In genomic region chr10:74103560-74104248, GRCh38 we compare ENCODE assay signal across 8 cellular contexts. TPM values are rescaled to one million over a fixed set of nuclear protein-coding genes. Genes with fewer than 3 reads are reported as not detected.
A peak's percentile ranks its signal among the peaks of the same experiment; 100 is the strongest.
DNase-seq lines count a peak whose midpoint lies in the region; ATAC-seq, FAIRE-seq and TF ChIP-seq lines count a peak whose summit lies in the region.

No MANE protein-coding gene starts in this region.

- no TSS peak for BruUV-seq in IMR-90 (replicated peaks; lab: Mats Ljungman, UMichigan)

- H3K4me1 ChIP-seq in IMR-90 (ENCODE audit: control insufficient read depth, insufficient read depth, low read length) (no peaks in the 10 kb centered on the region), astrocyte (ENCODE audit: insufficient read depth, low read length) (no peaks in the 10 kb centered on the region)

- H2AK5ac ChIP-seq in IMR-90 (ENCODE audit: low read depth, low read length) = no peak overlapping the region

- H3K79me2 ChIP-seq in astrocyte (ENCODE audit: insufficient read depth, low read length) = peaks cover 59% of the 10 kb centered on the region

- H2BK120ac ChIP-seq in IMR-90 (ENCODE audit: low read depth, low read length) = no peak overlapping the region

- no peak overlapping the region for H2BK5ac ChIP-seq in IMR-90 (ENCODE audit: low read depth, low read length, poor library complexity, severe bottlenecking)

- no peak overlapping the region for H3K4me3 Mint-ChIP-seq in astrocyte (ENCODE audit: unreplicated experiment)

- no peak overlapping the region for H2BK15ac ChIP-seq in IMR-90 (ENCODE audit: low read depth, low read length)

- peaks cover 36% of the 10 kb centered on the region for H3K36me3 Mint-ChIP-seq in astrocyte (ENCODE audit: low read depth, unreplicated experiment)

- TF ChIP-seq RAD21 in IMR-90 (IDR thresholded peaks at IDR 0.05; ENCODE audit: low read length) = peak; percentile 42

- H3K14ac ChIP-seq in IMR-90 (replicated peaks; ENCODE audit: low read depth, low read length) = no peak overlapping the region

- peaks cover 16% of the 10 kb centered on the region; the same call in 1 of the 2 replicates for H4K20me1 ChIP-seq in IMR-90 (ENCODE audit: insufficient read depth, low read length)
- H4K20me1 ChIP-seq in astrocyte (ENCODE audit: insufficient read depth, low read length) = peaks cover 80% of the 10 kb centered on the region

- TF ChIP-seq POLR2A in IMR-90 (IDR thresholded peaks at IDR 0.05; ENCODE audit: low read depth, low read length) = no peak

- no peaks in the 10 kb centered on the region for H3K9me3 Mint-ChIP-seq in astrocyte (ENCODE audit: unreplicated experiment)

- POLR2A ChIA-PET in IMR-90 (lab: Charles Lee; ENCODE audit: unreplicated experiment) = no interaction called here

- H3K27me3 ChIP-seq in IMR-90 (ENCODE audit: control insufficient read depth, insufficient read depth, low read length) = no peaks in the 10 kb centered on the region
- H3K27me3 ChIP-seq in astrocyte (ENCODE audit: insufficient read depth, low read length) = no peaks in the 10 kb centered on the region

- no peak overlapping the region for H3K18ac ChIP-seq in IMR-90 (ENCODE audit: low read depth, low read length)

- no peak for FAIRE-seq in astrocyte (lab: Jason Lieb, UNC)

- H3K23ac ChIP-seq in IMR-90 (ENCODE audit: low read depth, low read length) = no peak overlapping the region

- no peak overlapping the region for H3K4me2 ChIP-seq in IMR-90 (ENCODE audit: low read depth, low read length)
- no peak overlapping the region for H3K4me2 ChIP-seq in astrocyte (ENCODE audit: low read length)

- no peak overlapping the region for H2AK9ac ChIP-seq in IMR-90 (replicated peaks; ENCODE audit: low read depth, low read length, poor library complexity)

- H3K4ac ChIP-seq in IMR-90 (ENCODE audit: low read depth, low read length) = no peak overlapping the region

- H4K8ac ChIP-seq in IMR-90 (ENCODE audit: low read depth in 2 of 2, low read length in 2 of 2) = no peak overlapping the region

- H2BK20ac ChIP-seq in IMR-90 (ENCODE audit: low read depth, low read length) = no peak overlapping the region

- peaks cover 20% of the 10 kb centered on the region for H3K4me1 Mint-ChIP-seq in astrocyte (ENCODE audit: low read depth, unreplicated experiment)

- peaks cover 75% of the 10 kb centered on the region for H3K36me3 ChIP-seq in IMR-90 (ENCODE audit: control insufficient read depth, insufficient read depth, low read length)
- peaks cover 75% of the 10 kb centered on the region for H3K36me3 ChIP-seq in astrocyte (ENCODE audit: insufficient read depth, low read length)

- no peak overlapping the region for H4K91ac ChIP-seq in IMR-90 (ENCODE audit: insufficient read depth, low read depth, low read length)

- DNase-seq in EL (peak; percentile 21), IMR-90 (peak; percentile 42), astrocyte (ENCODE audit: low read depth) (no peak), midbrain (lab: John Stamatoyannopoulos, UW) (peak; percentile 24), GM19240 (ENCODE audit: insufficient read length, low spot score) (no peak)
- no peak for DNase-seq in stimulated activated CD4-positive, alpha-beta T cell treated with anti-CD3 and anti-CD28 coated beads, Interleukin-4, amount 100 ng/mL, for 4 hours
- no peak for DNase-seq in activated CD8-positive, alpha-beta memory T cell treated with anti-CD3 and anti-CD28 coated beads for 24 hours

- H3K9ac ChIP-seq in IMR-90 (ENCODE audit: low read depth, low read length) (no peak overlapping the region), astrocyte (ENCODE audit: low read length) (no peak overlapping the region)

- TF ChIP-seq CTCF in IMR-90 (conservative IDR thresholded peaks at IDR 0.05; ENCODE audit: low read depth, low read length) (peak; percentile 40), astrocyte (IDR thresholded peaks at IDR 0.05; ENCODE audit: insufficient read depth, low read depth, low read length) (peak; percentile 27)

- WGBS in IMR-90 (ENCODE audit: extremely low coverage in 2 of 2, insufficient read length in 1 of 2), 2 experiments = 84% methylated on average over 7 of the region's 10 CpGs; no CpG with 5 or more reads in 1 of the 2 experiments

- 0 out of 2 replicates have a peak, but pooled peaks cover 3% of the 10 kb centered on the region for H3K9me1 ChIP-seq in IMR-90 (ENCODE audit: insufficient read depth, low read length)

- peaks cover 2% of the 10 kb centered on the region for H3K27me3 Mint-ChIP-seq in astrocyte (ENCODE audit: low read depth, unreplicated experiment)

- H3K9me3 ChIP-seq in IMR-90 (ENCODE audit: control insufficient read depth, insufficient read depth, low read length) (no peaks in the 10 kb centered on the region), astrocyte (ENCODE audit: insufficient read depth, low read depth, low read length) (no peaks in the 10 kb centered on the region)

- no peak overlapping the region for H3K56ac ChIP-seq in IMR-90 (ENCODE audit: extremely low read depth, insufficient read depth, low read length)

- intact Hi-C loops in IMR-90 (cut with micrococcal nuclease) = no loop called here

- peak overlapping the region; percentile 63 for H3K27ac Mint-ChIP-seq in astrocyte (ENCODE audit: unreplicated experiment)

- CTCF ChIA-PET in IMR-90 (lab: Yijun Ruan, JAX) = interaction anchor here (1.2 kb wide), 1 partner anchor 217 kb away, joined by 5 read pairs; no protein-coding TSS in a partner anchor

- H3K79me1 ChIP-seq in IMR-90 (ENCODE audit: low read depth in 1 of 2, low read length in 2 of 2) = peaks cover 38 to 62% of the 10 kb centered on the region in 2 experiments

- H2AFZ ChIP-seq in IMR-90 (replicated peaks; ENCODE audit: low read length, poor library complexity) (no peak overlapping the region), astrocyte (ENCODE audit: low read depth, low read length) (no peak overlapping the region)

- peak; percentile 38; the same call in 1 of the 2 replicates for ATAC-seq in IMR-90 (ENCODE audit: low read depth)
- ATAC-seq in HG03432 (IDR thresholded peaks at IDR 0.05; ENCODE audit: unreplicated experiment) = no peak

- in situ Hi-C loops in IMR-90 (cut with MboI; ENCODE audit: low sequenced_read_pairs) = no loop called here

- dilution Hi-C loops in IMR-90 (cut with HindIII; ENCODE audit: low sequenced_read_pairs, unreplicated experiment) = no loop called here

- H3K4me3 ChIP-seq in IMR-90 (ENCODE audit: insufficient read depth, low read depth, low read length) (no peak overlapping the region), astrocyte (ENCODE audit: insufficient read depth, low read depth, low read length) (no peak overlapping the region)

- H3K27ac ChIP-seq in IMR-90 (ENCODE audit: insufficient read depth, low read length) (no peak overlapping the region), astrocyte (ENCODE audit: low read depth, low read length) (no peak overlapping the region)

- H4K5ac ChIP-seq in IMR-90 (ENCODE audit: low read depth, low read length) = no peak overlapping the region

TF ChIP-seq in IMR-90, 13 proteins besides CTCF, POLR2A, EP300 and RAD21:
- TF ChIP-seq SMC3 (IDR thresholded peaks at IDR 0.05; ENCODE audit: low read depth, low read length) = no peak
- TF ChIP-seq MAFK (IDR thresholded peaks at IDR 0.05; ENCODE audit: low read depth, low read length) = no peak
- TF ChIP-seq ELK1 (IDR thresholded peaks at IDR 0.05; ENCODE audit: borderline replicate concordance, low read depth, low read length) = no peak
- no peak for TF ChIP-seq CHD1 (IDR thresholded peaks at IDR 0.05; ENCODE audit: low read depth, low read length)
- no peak for TF ChIP-seq USF2 (IDR thresholded peaks at IDR 0.05; ENCODE audit: low read depth, low read length)
- no peak for TF ChIP-seq RFX5 (IDR thresholded peaks at IDR 0.05; ENCODE audit: low read depth, low read length)
- TF ChIP-seq BHLHE40 (IDR thresholded peaks at IDR 0.05; ENCODE audit: low read depth, low read length) = no peak
- no peak for TF ChIP-seq NFE2L2 (IDR thresholded peaks at IDR 0.05; ENCODE audit: low read depth, low read length)
- TF ChIP-seq MAZ (IDR thresholded peaks at IDR 0.05; ENCODE audit: borderline replicate concordance, low read depth, low read length) = no peak
- TF ChIP-seq MXI1 (IDR thresholded peaks at IDR 0.05; ENCODE audit: borderline replicate concordance, low read depth, low read length) = no peak
- no peak for TF ChIP-seq CEBPB (IDR thresholded peaks at IDR 0.05; ENCODE audit: low read depth, low read length)
- TF ChIP-seq FOS (IDR thresholded peaks at IDR 0.05; ENCODE audit: low read depth, low read length) = no peak
- no peak for TF ChIP-seq RCOR1 (IDR thresholded peaks at IDR 0.05; ENCODE audit: insufficient replicate concordance, low read length)

RNA-seq across cellular contexts. Expression of gene AP3M1, which starts 46.9 kb away (rescaled TPM):
- 46.4 and 50.8 TPM in 2 replicates for total RNA-seq in IMR-90 (2012; rRNA removed)
- 21.6 and 26.6 TPM in 2 replicates for polyA plus RNA-seq in IMR-90 (2012; rRNA removed)
- 5.7 and 10.3 TPM in 2 replicates for polyA plus RNA-seq in IMR-90 (2012; cell fraction: cytosol; rRNA removed)
- 3.2 and 22.1 TPM in 2 replicates for polyA plus RNA-seq in IMR-90 (2012; cell fraction: nucleus; rRNA removed; ENCODE audit: low replicate concordance)
- 45.9 and 50.0 TPM in 2 replicates for total RNA-seq in astrocyte

RNA-seq across cellular contexts. Expression of gene ADK, which starts 47.3 kb away (rescaled TPM):
- 40.9 and 50.8 TPM in 2 replicates for total RNA-seq in IMR-90 (2012; rRNA removed)
- polyA plus RNA-seq in IMR-90 (2012; rRNA removed) = 24.0 and 30.6 TPM in 2 replicates
- 6.3 and 10.5 TPM in 2 replicates for polyA plus RNA-seq in IMR-90 (2012; cell fraction: cytosol; rRNA removed)
- 2.0 and 9.9 TPM in 2 replicates for polyA plus RNA-seq in IMR-90 (2012; cell fraction: nucleus; rRNA removed; ENCODE audit: low replicate concordance)
- total RNA-seq in astrocyte = 58.3 and 62.0 TPM in 2 replicates

Comparison
In these comparisons a context has a peak if more than half of its experiments do, and no peak if none do; other contexts are left out.
1. DNase-seq: peak in EL (single experiment), IMR-90 (single experiment) and midbrain (single experiment); none in astrocyte (single experiment), stimulated activated CD4-positive, alpha-beta T cell treated with anti-CD3 and anti-CD28 coated beads, Interleukin-4, amount 100 ng/mL, for 4 hours (0 of 2), activated CD8-positive, alpha-beta memory T cell treated with anti-CD3 and anti-CD28 coated beads for 24 hours (single experiment) and GM19240 (single experiment).